20 cellular contexts compared by ENCODE assay signal in the genomic region with DNA sequence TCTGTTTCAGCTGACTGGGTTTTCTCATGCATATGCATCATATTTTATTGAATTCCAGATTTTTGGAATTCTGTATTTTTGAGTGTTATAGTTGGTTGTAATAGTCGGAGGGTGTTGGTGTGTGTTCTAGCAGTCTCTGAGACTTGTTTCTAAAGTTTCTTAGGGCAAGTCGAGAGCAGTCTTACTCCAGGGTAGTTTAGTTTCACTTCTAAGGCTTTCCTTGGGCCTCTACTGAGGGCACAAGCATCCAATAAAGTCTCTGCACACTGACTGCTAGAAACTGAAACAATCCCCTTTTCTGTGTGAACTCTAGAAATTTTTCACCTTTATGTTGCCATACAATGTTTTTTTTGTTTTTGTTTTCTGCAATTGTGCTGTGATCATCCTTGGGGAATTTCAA.
DNase-seq lines count a peak whose midpoint lies in the region; ATAC-seq, FAIRE-seq and TF ChIP-seq lines count a peak whose summit lies in the region.
"Had no signal": no experiment of that assay in that cellular context is flagged by ENCODE, and none has a peak within 500 bp of the region (broad histone marks: within the 10 kb centered on the region; RNA-seq: fewer than 3 reads in every experiment).

No MANE protein-coding gene starts in this region.

- no peaks in the 10 kb centered on the region for H3K36me3 ChIP-seq in GM12878 (ENCODE audit: control insufficient read depth in 2 of 2, insufficient read depth in 2 of 2, low read length in 1 of 2)
- H3K36me3 ChIP-seq in uterus = no peaks in the 10 kb centered on the region
- H3K36me3 ChIP-seq: BE2C had no signal

- CTCF ChIA-PET in GM12878 (lab: Yijun Ruan, JAX) = no interaction called here

- H3K27me3 ChIP-seq in GM12878 (replicated peaks in 1 of 2; ENCODE audit: control insufficient read depth in 2 of 2, insufficient read depth in 2 of 2, low read length in 1 of 2) (no peaks in the 10 kb centered on the region), uterus (no peaks in the 10 kb centered on the region)
- H3K27me3 ChIP-seq: BE2C had no signal

- no peak for TF ChIP-seq RAD21 in GM12878 (IDR thresholded peaks at IDR 0.05; ENCODE audit: insufficient read depth, low read depth, low read length)

- no peak for FAIRE-seq in GM12878 (lab: Jason Lieb, UNC)
- FAIRE-seq: GM12892, RCC 7860 had no signal

- no peak overlapping the region for H2AFZ ChIP-seq in GM12878 (ENCODE audit: control insufficient read depth, low read depth, low read length)

- 3% methylated on average over 2 of the region's 2 CpGs for WGBS in GM12878 (ENCODE audit: insufficient coverage, insufficient replicate concordance, low lambda C conversion rate, missing lambda C conversion rate)

- no peaks in the 10 kb centered on the region for H3K4me1 ChIP-seq in GM12878 (ENCODE audit: control insufficient read depth, insufficient read depth, low read length)
- no peaks in the 10 kb centered on the region for H3K4me1 ChIP-seq in uterus
- H3K4me1 ChIP-seq: BE2C had no signal

- no peak for TF ChIP-seq POLR2A in GM12878 (IDR thresholded peaks at IDR 0.05; ENCODE audit: low read depth, low read length)
- TF ChIP-seq POLR2A in uterus (IDR thresholded peaks at IDR 0.05) = no peak

- H3K79me2 ChIP-seq in GM12878 (ENCODE audit: control insufficient read depth, insufficient read depth, low read length) = no peaks in the 10 kb centered on the region

- POLR2A ChIA-PET in GM12878 (lab: Charles Lee) = no interaction called here

- H3K4me3 ChIP-seq in GM12878 (no peak overlapping the region), uterus (no peak overlapping the region)

- in situ Hi-C loops in GM12878 (cut with MboI) = no loop called here

- DNase-seq in AG20443 (ENCODE audit: low spot score) = peak; percentile 11
- DNase-seq in HCEC 1CT = peak; percentile 52
- DNase-seq in OCI-M1 (lab: John Stamatoyannopoulos, UW) = peak; percentile 74
- DNase-seq in GM12878 (ENCODE audit: low read depth, low spot score) = no peak
- DNase-seq in uterus = no peak
- DNase-seq in activated effector memory CD4-positive, alpha-beta T cell treated with anti-CD3 and anti-CD28 coated beads, Interleukin-2, amount 50 U/mL, for 16 hours = no peak
- no peak for DNase-seq in dedifferentiated amniotic fluid mesenchymal stem cell (ENCODE audit: extremely low spot score)
- no peak for DNase-seq in DMS 273 treated with DMSO at 0.1 percent for 48 hours (lab: John Stamatoyannopoulos, UW)
- DNase-seq: BE2C; CD4-positive, alpha-beta T cell; DMS79; H7; NCI-H1436; NCI-H2029; NCI-H2171 treated with DMSO at 0.1 percent for 48 hours; NCI-H446 treated with DMSO at 0.1 percent for 48 hours; NCI-H774; SIG-M5 had no signal

- intact Hi-C loops in GM12878 (cut with micrococcal nuclease; ENCODE audit: unreplicated experiment) = no loop called here
- intact Hi-C loops in uterus (cut with DNase I; ENCODE audit: low total_unique reads) = no loop called here

- RAD21 ChIA-PET in GM12878 (lab: Charles Lee; ENCODE audit: unreplicated experiment) = no interaction called here

- no peak overlapping the region for H3K9ac ChIP-seq in GM12878 (ENCODE audit: control insufficient read depth, insufficient read depth, low read length)

- no peak overlapping the region for H3K27ac ChIP-seq in GM12878 (ENCODE audit: control insufficient read depth, insufficient read depth)
- H3K27ac ChIP-seq in uterus = no peak overlapping the region

- H3K9me3 ChIP-seq in GM12878 (replicated peaks; ENCODE audit: control insufficient read depth, insufficient read depth, low read length) = no peaks in the 10 kb centered on the region
- no peaks in the 10 kb centered on the region for H3K9me3 ChIP-seq in uterus
- H3K9me3 ChIP-seq: BE2C had no signal

- H4K20me1 ChIP-seq in GM12878 (ENCODE audit: control insufficient read depth, insufficient read depth) = no peaks in the 10 kb centered on the region

- BruUV-seq in GM12878 (replicated peaks; lab: Mats Ljungman, UMichigan) = no TSS peak

- no peak for TF ChIP-seq CTCF in GM12878 (IDR thresholded peaks at IDR 0.05 in 2 of 3, conservative IDR thresholded peaks at IDR 0.05 in 1 of 3; ENCODE audit: control insufficient read depth in 2 of 3, extremely low read depth in 1 of 3, insufficient read depth in 1 of 3, low read depth in 3 of 3, low read length in 3 of 3)
- no peak for TF ChIP-seq CTCF in uterus (IDR thresholded peaks at IDR 0.05)

- SMC1A ChIA-PET in GM12878 (lab: Charles Lee; ENCODE audit: uncharacterized antibody, unreplicated experiment) = no interaction called here

- H3K4me2 ChIP-seq in GM12878 (ENCODE audit: control insufficient read depth, insufficient read depth) = no peak overlapping the region

- no peak for TF ChIP-seq EP300 in GM12878 (IDR thresholded peaks at IDR 0.05; ENCODE audit: borderline replicate concordance in 1 of 2, control insufficient read depth in 1 of 2, low read depth in 2 of 2, low read length in 2 of 2)

- ATAC-seq in GM12878 = peak; percentile 35; the same call in 1 of the 3 replicates

TF ChIP-seq in GM12878, 131 proteins besides CTCF, POLR2A, EP300 and RAD21:
- TF ChIP-seq ZSCAN29 (IDR thresholded peaks at IDR 0.05) = no peak
- no peak for TF ChIP-seq TAF1 (IDR thresholded peaks at IDR 0.05; ENCODE audit: borderline replicate concordance, low read depth, low read length)
- TF ChIP-seq TARDBP (IDR thresholded peaks at IDR 0.05; ENCODE audit: borderline replicate concordance) = no peak
- TF ChIP-seq RAD51 (IDR thresholded peaks at IDR 0.05) = no peak
- no peak for TF ChIP-seq DPF2 (IDR thresholded peaks at IDR 0.05)
- TF ChIP-seq USF2 (IDR thresholded peaks at IDR 0.05; ENCODE audit: borderline replicate concordance, low read depth, low read length) = no peak
- no peak for TF ChIP-seq HSF1 (IDR thresholded peaks at IDR 0.05; ENCODE audit: low read depth, low read length)
- TF ChIP-seq SIN3A (IDR thresholded peaks at IDR 0.05; ENCODE audit: low read depth, low read length) = no peak
- TF ChIP-seq CREB1 (IDR thresholded peaks at IDR 0.05; ENCODE audit: low read depth) = no peak
- TF ChIP-seq ATF2 (IDR thresholded peaks at IDR 0.05; ENCODE audit: low read length) = no peak
- TF ChIP-seq BHLHE40 (IDR thresholded peaks at IDR 0.05; ENCODE audit: borderline replicate concordance in 1 of 2, low read depth in 2 of 2, low read length in 1 of 2) = no peak
- TF ChIP-seq JUND (IDR thresholded peaks at IDR 0.05; ENCODE audit: low read depth, low read length) = no peak
- TF ChIP-seq BRCA1 (IDR thresholded peaks at IDR 0.05; ENCODE audit: low read depth, low read length) = no peak
- no peak for TF ChIP-seq HDAC6 (IDR thresholded peaks at IDR 0.05; ENCODE audit: unreplicated experiment)
- no peak for TF ChIP-seq CHD1 (IDR thresholded peaks at IDR 0.05; ENCODE audit: low read depth, low read length)
- no peak for TF ChIP-seq SP1 (IDR thresholded peaks at IDR 0.05; ENCODE audit: low read depth, low read length)
- no peak for TF ChIP-seq IKZF2 (IDR thresholded peaks at IDR 0.05)
- TF ChIP-seq CREM (IDR thresholded peaks at IDR 0.05; ENCODE audit: low read depth) = no peak

Comparison
In these comparisons a context has a peak if more than half of its experiments do, and no peak if none do; other contexts are left out.
1. DNase-seq: peak in AG20443 (single experiment), HCEC 1CT (single experiment) and OCI-M1 (single experiment); none in GM12878 (single experiment), uterus (0 of 2), activated effector memory CD4-positive, alpha-beta T cell treated with anti-CD3 and anti-CD28 coated beads, Interleukin-2, amount 50 U/mL, for 16 hours (single experiment), dedifferentiated amniotic fluid mesenchymal stem cell (single experiment) and DMS 273 treated with DMSO at 0.1 percent for 48 hours (single experiment).